Comparison of ENCODE assay signal across 22 cellular contexts in genomic region chr1:182295697-182296096, GRCh38.
"Had no signal": no experiment of that assay in that cellular context is flagged by ENCODE, and none has a peak within 500 bp of the region (broad histone marks: within the 10 kb centered on the region; RNA-seq: fewer than 3 reads in every experiment).

No MANE protein-coding gene starts in this region.

- ATAC-seq: Right ventricle myocardium inferior, SK-N-SH treated with all-trans-retinoic acid at 6 μM for 48 hours had no signal

- DNase-seq: Karpas-422, KG1, MG63, NCI-H1092, NCI-H1105 treated with DMSO at 0.1 percent for 48 hours, NCI-H1417 treated with DMSO at 0.1 percent for 48 hours, NCI-H146, NCI-H1694 treated with DMSO at 0.1 percent for 48 hours, NCI-H1930, NCI-H2081, NCI-H2107, NCI-H2227 treated with DMSO at 0.1 percent for 48 hours, NCI-H524, NCI-H69, NCI-H774, OCI-M1, PC-9, Peyer's patch, SHP77 treated with DMSO at 0.1 percent for 48 hours, SJCRH30 had no signal
